24 cellular contexts compared by ENCODE assay signal in the genomic region with DNA sequence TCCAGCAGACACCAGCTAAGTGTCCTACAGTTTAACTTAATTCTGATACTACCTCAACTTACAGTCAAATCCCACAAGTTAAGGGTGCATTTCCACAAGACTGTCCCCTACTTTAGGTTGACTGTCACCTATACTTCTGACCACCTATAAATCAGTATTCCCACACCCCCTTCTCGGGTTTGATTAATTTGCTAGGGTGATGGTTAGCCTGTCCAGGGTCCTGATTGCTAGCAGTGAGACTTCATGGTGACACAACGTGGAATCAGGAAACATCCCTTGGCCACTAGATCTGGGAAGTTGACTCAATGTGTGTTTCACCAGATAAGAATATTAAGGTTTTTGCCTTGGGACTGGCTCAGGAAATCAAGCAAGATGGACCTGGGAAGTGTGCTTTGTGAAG.
A peak's percentile ranks its signal among the peaks of the same experiment; 100 is the strongest.
DNase-seq lines count a peak whose midpoint lies in the region; ATAC-seq, FAIRE-seq and TF ChIP-seq lines count a peak whose summit lies in the region.
"Had no signal": no experiment of that assay in that cellular context is flagged by ENCODE, and none has a peak within 500 bp of the region (broad histone marks: within the 10 kb centered on the region; RNA-seq: fewer than 3 reads in every experiment).

No MANE protein-coding gene starts in this region.

- TF ChIP-seq CTCF in neural cell (IDR thresholded peaks at IDR 0.05; ENCODE audit: poor library complexity, severe bottlenecking) (no peak), D721Med (IDR thresholded peaks at IDR 0.05; ENCODE audit: insufficient read depth, missing control alignments) (no peak), BE2C (IDR thresholded peaks at IDR 0.05; ENCODE audit: low read depth, low read length) (no peak)

- H3K36me3 ChIP-seq in neural cell (ENCODE audit: insufficient read depth, low read length) (no peaks in the 10 kb centered on the region), BE2C (no peaks in the 10 kb centered on the region)

- TF ChIP-seq RAD21 in Ishikawa (IDR thresholded peaks at IDR 0.05; ENCODE audit: low read depth) (no peak), neural cell (conservative IDR thresholded peaks at IDR 0.05) (no peak)

- H3K27me3 ChIP-seq in neural cell (ENCODE audit: insufficient read depth, low read depth, low read length) (no peaks in the 10 kb centered on the region), BE2C (no peaks in the 10 kb centered on the region)
- H3K27me3 ChIP-seq: BLaER1 treated with 17β-estradiol and CSF1 and Interleukin-3, amounts not matched to agents 10 nM and 100 nM had no signal

- no peak for DNase-seq in D721Med (ENCODE audit: insufficient read length, low spot score)
- DNase-seq in BE2C, result no peak
- DNase-seq: 8988T; ACHN; Caco-2; Calu3; CD4-positive, alpha-beta T cell; CD8-positive, alpha-beta T cell; DMS 273 treated with DMSO at 0.1 percent for 48 hours; DMS153; DMS53; DMS79; DND-41; EL; GDM1 had no signal

- ATAC-seq in HG02759 (IDR thresholded peaks at IDR 0.05; ENCODE audit: unreplicated experiment), result no peak
- ATAC-seq: CD8-positive, alpha-beta T cell; GM12878 had no signal

- no peak for TF ChIP-seq EP300 in Ishikawa (IDR thresholded peaks at IDR 0.05; ENCODE audit: borderline replicate concordance)
- no peak for TF ChIP-seq EP300 in neural cell (conservative IDR thresholded peaks at IDR 0.05; ENCODE audit: poor library complexity, severe bottlenecking)

- H3K27ac ChIP-seq in neural cell (ENCODE audit: low read length), result peak overlapping the region; percentile 49
- H3K27ac ChIP-seq: BLaER1 treated with 17β-estradiol and CSF1 and Interleukin-3, amounts not matched to agents 10 nM and 100 nM; C4-2B had no signal

- no peak overlapping the region for H3K4me2 ChIP-seq in neural cell (ENCODE audit: low read length)

- no peaks in the 10 kb centered on the region for H4K20me1 ChIP-seq in neural cell (ENCODE audit: insufficient read depth)
- H4K20me1 ChIP-seq: BLaER1 treated with 17β-estradiol and CSF1 and Interleukin-3, amounts not matched to agents 10 nM and 100 nM had no signal

- H3K4me3 ChIP-seq in neural cell (ENCODE audit: low read length) (peak overlapping the region; percentile 21), BE2C (ENCODE audit: low read depth, low read length) (no peak overlapping the region)
- H3K4me3 ChIP-seq: BLaER1 treated with 17β-estradiol and CSF1 and Interleukin-3, amounts not matched to agents 10 nM and 100 nM; GM12878 had no signal

- FAIRE-seq in D721Med (lab: Jason Lieb, UNC), result no peak
- FAIRE-seq: A204.1, GM12878, GM12892, GM18507 had no signal

- H3K4me1 ChIP-seq in BE2C, result no peaks in the 10 kb centered on the region
- H3K4me1 ChIP-seq: Caco-2 had no signal

- H3F3A ChIP-seq in neural cell (ENCODE audit: insufficient read depth, low read length, poor library complexity, severe bottlenecking), result no peaks in the 10 kb centered on the region

- no peaks in the 10 kb centered on the region for H3K79me2 ChIP-seq in neural cell (replicated peaks; ENCODE audit: insufficient read depth, low read length)

- H3K9ac ChIP-seq in neural cell (ENCODE audit: low read length), result no peak overlapping the region
- H3K9ac ChIP-seq: BLaER1 treated with 17β-estradiol and CSF1 and Interleukin-3, amounts not matched to agents 10 nM and 100 nM had no signal

- H3K9me2 ChIP-seq in neural cell (ENCODE audit: insufficient read depth, low read length), result no peaks in the 10 kb centered on the region

- no peak overlapping the region for H2AFZ ChIP-seq in neural cell (ENCODE audit: low read depth, low read length)

- H3K9me3 ChIP-seq in neural cell (ENCODE audit: low read length) (peaks cover 6% of the 10 kb centered on the region), BE2C (no peaks in the 10 kb centered on the region)

TF ChIP-seq in Ishikawa, 13 proteins besides CTCF, POLR2A, EP300 and RAD21:
- TF ChIP-seq, protein P1, sequence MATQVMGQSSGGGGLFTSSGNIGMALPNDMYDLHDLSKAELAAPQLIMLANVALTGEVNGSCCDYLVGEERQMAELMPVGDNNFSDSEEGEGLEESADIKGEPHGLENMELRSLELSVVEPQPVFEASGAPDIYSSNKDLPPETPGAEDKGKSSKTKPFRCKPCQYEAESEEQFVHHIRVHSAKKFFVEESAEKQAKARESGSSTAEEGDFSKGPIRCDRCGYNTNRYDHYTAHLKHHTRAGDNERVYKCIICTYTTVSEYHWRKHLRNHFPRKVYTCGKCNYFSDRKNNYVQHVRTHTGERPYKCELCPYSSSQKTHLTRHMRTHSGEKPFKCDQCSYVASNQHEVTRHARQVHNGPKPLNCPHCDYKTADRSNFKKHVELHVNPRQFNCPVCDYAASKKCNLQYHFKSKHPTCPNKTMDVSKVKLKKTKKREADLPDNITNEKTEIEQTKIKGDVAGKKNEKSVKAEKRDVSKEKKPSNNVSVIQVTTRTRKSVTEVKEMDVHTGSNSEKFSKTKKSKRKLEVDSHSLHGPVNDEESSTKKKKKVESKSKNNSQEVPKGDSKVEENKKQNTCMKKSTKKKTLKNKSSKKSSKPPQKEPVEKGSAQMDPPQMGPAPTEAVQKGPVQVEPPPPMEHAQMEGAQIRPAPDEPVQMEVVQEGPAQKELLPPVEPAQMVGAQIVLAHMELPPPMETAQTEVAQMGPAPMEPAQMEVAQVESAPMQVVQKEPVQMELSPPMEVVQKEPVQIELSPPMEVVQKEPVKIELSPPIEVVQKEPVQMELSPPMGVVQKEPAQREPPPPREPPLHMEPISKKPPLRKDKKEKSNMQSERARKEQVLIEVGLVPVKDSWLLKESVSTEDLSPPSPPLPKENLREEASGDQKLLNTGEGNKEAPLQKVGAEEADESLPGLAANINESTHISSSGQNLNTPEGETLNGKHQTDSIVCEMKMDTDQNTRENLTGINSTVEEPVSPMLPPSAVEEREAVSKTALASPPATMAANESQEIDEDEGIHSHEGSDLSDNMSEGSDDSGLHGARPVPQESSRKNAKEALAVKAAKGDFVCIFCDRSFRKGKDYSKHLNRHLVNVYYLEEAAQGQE (IDR thresholded peaks at IDR 0.05; ENCODE audit: low read depth), result peak; percentile 27; the same call in 1 of the 2 replicates
- TF ChIP-seq YY1 (IDR thresholded peaks at IDR 0.05; ENCODE audit: low read depth), result no peak

TF ChIP-seq in neural cell, 6 proteins besides CTCF, POLR2A, EP300 and RAD21:
- TF ChIP-seq TAF1 (IDR thresholded peaks at IDR 0.05; ENCODE audit: low read depth), result no peak
- no peak for TF ChIP-seq POLR2AphosphoS5 (IDR thresholded peaks at IDR 0.05)
TF ChIP-seq in neural cell: peak in this region for 0.
